In the genomic region with DNA sequence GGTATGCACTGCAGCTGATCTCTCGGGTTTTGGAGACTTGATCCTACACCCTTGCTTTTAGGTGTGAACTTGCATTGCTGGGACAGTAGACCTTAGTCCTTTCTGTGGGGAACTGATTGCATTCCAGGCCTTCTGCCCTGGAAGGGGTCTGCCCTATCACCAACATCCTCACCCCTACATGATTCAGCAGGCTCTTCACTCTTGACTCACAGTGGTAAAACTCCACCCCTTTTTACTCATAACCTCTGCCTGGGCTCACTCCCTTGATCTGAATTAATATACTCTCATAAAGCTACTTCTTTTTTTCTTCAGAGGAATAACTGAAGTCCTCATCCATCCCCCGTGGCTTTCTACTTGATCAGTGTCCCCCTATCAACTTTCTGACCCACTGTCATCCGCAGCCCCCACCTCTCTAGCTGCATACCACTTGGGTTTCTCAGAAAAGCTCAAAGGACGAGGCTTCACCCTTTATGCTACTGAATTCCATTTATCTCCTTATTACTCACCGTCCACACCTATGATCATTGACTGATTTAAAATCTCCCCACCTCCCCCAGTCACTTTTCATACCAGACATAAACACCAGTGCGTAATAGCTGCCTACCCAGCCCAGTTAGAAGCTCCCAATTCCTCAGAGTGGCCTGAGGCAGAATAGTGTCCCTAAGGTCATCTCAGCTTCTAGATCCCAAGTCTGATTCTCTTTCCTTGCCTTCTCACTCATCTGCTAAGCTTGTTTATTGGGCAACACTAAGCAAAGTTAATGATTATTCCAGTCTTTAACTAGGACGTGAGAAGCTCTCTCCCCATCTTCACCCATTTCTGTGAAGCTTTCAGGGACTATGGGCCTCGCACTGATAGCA, we compare ENCODE assay signal across 2 cellular contexts.
TF ChIP-seq lines count a peak whose summit lies in the region.

No MANE protein-coding gene starts in this region.

TF ChIP-seq in SK-N-SH, 30 proteins besides CTCF, POLR2A, EP300 and RAD21:
- TF ChIP-seq FOSL2 (IDR thresholded peaks at IDR 0.05; ENCODE audit: borderline replicate concordance, low read depth) = peak; percentile 55; the same call in 1 of the 2 replicates
- TF ChIP-seq ELF1 (IDR thresholded peaks at IDR 0.05) = no peak

TF ChIP-seq in GM12891, 5 proteins besides CTCF, POLR2A, EP300 and RAD21:
- TF ChIP-seq SPI1 (IDR thresholded peaks at IDR 0.05; ENCODE audit: low read depth, low read length) (no peak), POLR2AphosphoS5 (IDR thresholded peaks at IDR 0.05; ENCODE audit: low read depth, low read length) (no peak), POU2F2 (IDR thresholded peaks at IDR 0.05; ENCODE audit: low read depth, low read length) (no peak), PAX5 (IDR thresholded peaks at IDR 0.05; ENCODE audit: insufficient read depth, low read length, severe bottlenecking) (no peak), TAF1 (IDR thresholded peaks at IDR 0.05; ENCODE audit: low read depth, low read length) (no peak)
